Comparison of ENCODE assay signal across 14 cellular contexts in the genomic region with DNA sequence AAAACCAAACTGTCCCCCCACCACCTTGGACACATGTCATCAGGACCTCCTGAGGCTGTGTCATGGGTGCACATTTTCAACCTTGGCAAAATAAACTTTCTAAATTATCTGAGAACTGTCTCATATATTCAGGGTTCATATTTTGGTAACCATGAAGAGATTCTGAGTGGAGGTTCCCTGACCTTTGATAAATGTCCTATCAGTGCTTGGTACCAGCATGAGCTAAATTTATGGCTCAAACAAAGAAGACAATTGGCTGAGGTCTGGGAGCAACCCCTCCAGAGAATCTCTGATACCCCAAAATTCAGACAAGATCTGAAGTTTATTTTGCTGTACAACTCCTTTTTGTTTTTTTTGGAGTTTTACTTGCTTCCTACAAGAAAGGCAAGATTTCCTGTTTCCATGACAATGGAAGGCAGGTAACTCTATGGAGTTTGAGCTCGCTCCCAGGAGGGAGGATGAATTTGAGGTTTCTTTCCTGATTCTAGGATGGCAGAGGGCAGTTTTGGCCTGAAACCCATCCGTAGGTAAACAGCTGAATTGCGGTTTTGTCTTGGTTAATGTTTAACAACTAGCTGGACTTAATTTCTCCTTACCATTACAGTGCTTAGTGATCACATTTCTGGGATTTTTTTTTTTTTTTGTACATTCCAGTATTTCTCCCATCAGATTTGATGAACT. TPM values are rescaled to one million over a fixed set of nuclear protein-coding genes. Genes with fewer than 3 reads are reported as not detected.
A peak's percentile ranks its signal among the peaks of the same experiment; 100 is the strongest.
DNase-seq lines count a peak whose midpoint lies in the region; ATAC-seq and TF ChIP-seq lines count a peak whose summit lies in the region.
"Had no signal": no experiment of that assay in that cellular context is flagged by ENCODE, and none has a peak within 500 bp of the region (broad histone marks: within the 10 kb centered on the region; RNA-seq: fewer than 3 reads in every experiment).

No MANE protein-coding gene starts in this region.

- peak overlapping the region; percentile 19 for H3K4me2 ChIP-seq in hepatocyte

- no peaks in the 10 kb centered on the region for H4K20me1 ChIP-seq in hepatocyte (ENCODE audit: insufficient read depth, poor library complexity, severe bottlenecking)

- H3K27me3 ChIP-seq in hepatocyte: no peaks in the 10 kb centered on the region
- no peaks in the 10 kb centered on the region for H3K27me3 ChIP-seq in SJCRH30
- H3K27me3 ChIP-seq: esophagus muscularis mucosa had no signal

- no peak for TF ChIP-seq CTCF in hepatocyte (IDR thresholded peaks at IDR 0.05; ENCODE audit: poor library complexity)

- no peak overlapping the region for H3K4me3 ChIP-seq in hepatocyte
- H3K4me3 ChIP-seq in SJCRH30: no peak overlapping the region
- H3K4me3 ChIP-seq: esophagus muscularis mucosa had no signal

- H2AFZ ChIP-seq in hepatocyte: no peak overlapping the region

- H3K9me2 ChIP-seq in hepatocyte (replicated peaks; ENCODE audit: insufficient read depth): no peaks in the 10 kb centered on the region

- H3K27ac ChIP-seq in hepatocyte (peak overlapping the region; percentile 80), SJCRH30 (no peak overlapping the region)
- H3K27ac ChIP-seq: esophagus muscularis mucosa had no signal

- WGBS in hepatocyte (ENCODE audit: low lambda C conversion rate, missing lambda C conversion rate): 59% methylated on average over 3 of the region's 3 CpGs

- DNase-seq in hepatocyte (ENCODE audit: low spot score) (peak; percentile 40), SJCRH30 (no peak), NCI-H774 (lab: John Stamatoyannopoulos, UW) (no peak), T1000 (lab: John Stamatoyannopoulos, UW) (no peak)
- DNase-seq in activated T-cell treated with anti-CD3 and anti-CD28 coated beads, Interleukin-2, amount 50 U/mL, for 48 hours: no peak
- DNase-seq: left cardiac atrium, NCI-H2107 had no signal

- ATAC-seq in GM18498 (IDR thresholded peaks at IDR 0.05; ENCODE audit: unreplicated experiment) (peak; percentile 32), GM21526 (IDR thresholded peaks at IDR 0.05; ENCODE audit: low FRiP score, unreplicated experiment) (peak; percentile 13), HG03342 (IDR thresholded peaks at IDR 0.05; ENCODE audit: unreplicated experiment) (peak; percentile 26)
- ATAC-seq: left cardiac atrium had no signal

- H3K9me3 ChIP-seq in hepatocyte (ENCODE audit: low read depth): no peaks in the 10 kb centered on the region
- H3K9me3 ChIP-seq in SJCRH30 (replicated peaks): no peaks in the 10 kb centered on the region
- H3K9me3 ChIP-seq: esophagus muscularis mucosa had no signal

- no peaks in the 10 kb centered on the region for H3K36me3 ChIP-seq in hepatocyte (replicated peaks; ENCODE audit: insufficient read depth, low read depth)
- H3K36me3 ChIP-seq in SJCRH30: no peaks in the 10 kb centered on the region
- H3K36me3 ChIP-seq: esophagus muscularis mucosa had no signal

- H3K4me1 ChIP-seq in hepatocyte (ENCODE audit: insufficient read depth) (no peaks in the 10 kb centered on the region), SJCRH30 (no peaks in the 10 kb centered on the region)
- H3K4me1 ChIP-seq: esophagus muscularis mucosa had no signal

- no peaks in the 10 kb centered on the region for H3K79me2 ChIP-seq in hepatocyte

RNA-seq across cellular contexts. Expression of gene UGT2B15, which starts 14.5 kb away (rescaled TPM):
- total RNA-seq in hepatocyte: 103 and 119 TPM in 2 replicates
- polyA plus RNA-seq in hepatocyte: 35.7 and 41.0 TPM in 2 replicates
- total RNA-seq in SJCRH30 (2014; rRNA removed; shearing (Covaris generic)): not detected in 2 replicates
- total RNA-seq: activated CD8-positive, alpha-beta memory T cell treated with anti-CD3 and anti-CD28 coated beads for 36 hours; esophagus muscularis mucosa; left cardiac atrium; pulmonary artery endothelial cell had no signal
- polyA plus RNA-seq: BJ had no signal

Comparison
In these comparisons a context has a peak if more than half of its experiments do, and no peak if none do; other contexts are left out.
1. RNA of gene UGT2B15, which starts 14.5 kb away (total RNA-seq): 103 to 119 TPM in hepatocyte; not detected in SJCRH30; every median in the first group is over 100 times any median in the second.
2. Peak in every context shown above with its lines, with median percentiles within 50 percentile points of each other: ATAC-seq.